In the genomic region with DNA sequence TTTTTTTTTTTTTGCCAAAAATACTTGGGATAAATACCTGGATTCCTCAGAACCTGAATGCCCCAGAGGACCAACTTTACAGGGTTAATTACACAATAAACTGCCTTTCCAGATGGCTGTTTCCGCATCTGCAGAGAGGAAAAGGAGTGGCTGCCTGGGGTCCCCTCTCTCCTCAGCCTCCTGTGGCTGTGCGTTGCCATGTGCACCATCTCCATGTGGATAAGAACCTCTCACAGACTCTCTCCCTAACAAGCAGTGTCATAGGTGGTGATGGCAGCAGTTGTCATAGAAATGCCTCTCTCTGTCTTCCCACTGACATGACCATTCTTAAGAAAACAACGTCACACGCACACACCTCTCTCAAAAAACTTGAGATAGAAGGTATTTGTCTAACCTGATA, we compare ENCODE assay signal across 16 cellular contexts.
A peak's percentile ranks its signal among the peaks of the same experiment; 100 is the strongest.
DNase-seq lines count a peak whose midpoint lies in the region.
"Had no signal": no experiment of that assay in that cellular context is flagged by ENCODE, and none has a peak within 500 bp of the region (broad histone marks: within the 10 kb centered on the region; RNA-seq: fewer than 3 reads in every experiment).

No MANE protein-coding gene starts in this region.

- DNase-seq in NCI-H2227 (lab: John Stamatoyannopoulos, UW; ENCODE audit: unreplicated experiment) = peak; percentile 22
- DNase-seq in NCI-H2227 treated with DMSO at 0.1 percent for 48 hours (lab: John Stamatoyannopoulos, UW) = no peak
- peak; percentile 56 for DNase-seq in NCI-H1417 treated with DMSO at 0.1 percent for 48 hours (lab: John Stamatoyannopoulos, UW)
- DNase-seq in NCI-H2171 treated with DMSO at 0.1 percent for 48 hours (lab: John Stamatoyannopoulos, UW) = peak; percentile 91
- peak; percentile 34 for DNase-seq in left kidney (ENCODE audit: low read depth, low spot score)
- no peak for DNase-seq in NCI-H146 (lab: John Stamatoyannopoulos, UW)
- no peak for DNase-seq in ecto neural progenitor cell (ENCODE audit: low spot score)
- DNase-seq: 8988T; AML-193; C1 segment of cervical spinal cord; CD8-positive, alpha-beta T cell; KG1; NCI-H1105; NCI-H1694 treated with DMSO at 0.1 percent for 48 hours; NCI-H510A treated with DMSO at 0.1 percent for 48 hours; SHP77 treated with DMSO at 0.1 percent for 48 hours had no signal

Comparison
In these comparisons a context has a peak if more than half of its experiments do, and no peak if none do; other contexts are left out.
1. DNase-seq: peak in NCI-H2227 (single experiment), NCI-H1417 treated with DMSO at 0.1 percent for 48 hours (single experiment), NCI-H2171 treated with DMSO at 0.1 percent for 48 hours (single experiment) and left kidney (single experiment); none in NCI-H2227 treated with DMSO at 0.1 percent for 48 hours (single experiment), NCI-H146 (single experiment) and ecto neural progenitor cell (single experiment).